In the genomic region with DNA sequence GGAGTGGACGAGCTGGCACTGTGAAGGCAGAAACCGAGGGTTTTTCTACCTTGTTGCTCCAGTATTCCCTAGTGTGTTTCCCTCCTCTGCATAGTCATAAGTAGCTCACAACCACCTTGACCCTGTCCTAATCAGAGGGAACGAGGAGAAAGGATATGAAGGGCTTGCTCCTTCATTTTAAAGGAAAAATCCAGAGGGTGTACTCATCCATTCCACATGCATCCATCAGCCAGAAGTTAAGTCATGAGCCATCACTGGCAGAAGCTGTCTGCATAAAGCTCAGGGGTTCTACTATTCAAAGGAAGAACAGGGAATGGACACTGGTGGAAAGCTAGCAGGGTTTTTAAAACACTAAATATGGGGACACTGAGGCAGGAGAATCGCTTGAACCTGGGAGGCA, we compare ENCODE assay signal across 30 cellular contexts.
"Had no signal": no experiment of that assay in that cellular context is flagged by ENCODE, and none has a peak within 500 bp of the region (broad histone marks: within the 10 kb centered on the region; RNA-seq: fewer than 3 reads in every experiment).

No MANE protein-coding gene starts in this region.

- H3K27me3 ChIP-seq: brain microvascular endothelial cell, Peyer's patch had no signal

- H3K27ac ChIP-seq: brain microvascular endothelial cell, Peyer's patch, VCaP had no signal

- H3K36me3 ChIP-seq: brain microvascular endothelial cell, Peyer's patch had no signal

- H3K9me3 ChIP-seq: Peyer's patch had no signal

- ATAC-seq: activated CD8-positive, alpha-beta T cell treated with anti-CD3 and anti-CD28 coated beads, Interleukin-2, amount 10 ng/mL, durations not matched to agents 7 days and 5 days; PC-3; SK-N-SH treated with all-trans-retinoic acid at 6 μM for 48 hours; T-cell had no signal

- H3K4me3 ChIP-seq: Peyer's patch had no signal

- DNase-seq: activated CD4-positive, alpha-beta T cell treated with anti-CD3 and anti-CD28 coated beads for 1 hour; activated CD4-positive, alpha-beta T cell treated with anti-CD3 and anti-CD28 coated beads, Interleukin-2, amount 10 ng/mL, durations not matched to agents 24 days and 14 days; activated CD4-positive, alpha-beta T cell treated with anti-CD3 and anti-CD28 coated beads, Interleukin-2, amount 50 U/mL, for 48 hours; activated CD4-positive, CD25-positive, alpha-beta regulatory T cell; activated CD8-positive, alpha-beta memory T cell treated with anti-CD3 and anti-CD28 coated beads, Interleukin-2, amount 50 U/mL, for 4 hours; activated CD8-positive, alpha-beta T cell treated with anti-CD3 and anti-CD28 coated beads, Interleukin-2, amount 10 ng/mL, durations not matched to agents 7 days and 5 days; activated effector memory CD4-positive, alpha-beta T cell treated with Interleukin-2 at 50 U/mL for 16 hours; activated naive CD4-positive, alpha-beta T cell treated with anti-CD3 and anti-CD28 coated beads, Interleukin-2, amount 10 ng/mL, durations not matched to agents 7 days and 5 days; amniotic stem cell; aorta; brain microvascular endothelial cell; central memory CD4-positive, alpha-beta T cell; Karpas-422; NCI-H1105; NCI-H1417 treated with DMSO at 0.1 percent for 48 hours; NCI-H187 treated with DMSO at 0.1 percent for 48 hours; NCI-H2081; NCI-H345; NCI-H526; NCI-H748 treated with DMSO at 0.1 percent for 48 hours; NK-92 treated with Interleukin-12 subunit alpha and Interleukin-12 subunit beta, amount 100 ng/mL, for 24 hours; PC-3; Peyer's patch; RPMI8226; SIG-M5; T-cell; T-helper 2 cell; T-helper 9 cell had no signal
